30 cellular contexts compared by ENCODE assay signal in the genomic region with DNA sequence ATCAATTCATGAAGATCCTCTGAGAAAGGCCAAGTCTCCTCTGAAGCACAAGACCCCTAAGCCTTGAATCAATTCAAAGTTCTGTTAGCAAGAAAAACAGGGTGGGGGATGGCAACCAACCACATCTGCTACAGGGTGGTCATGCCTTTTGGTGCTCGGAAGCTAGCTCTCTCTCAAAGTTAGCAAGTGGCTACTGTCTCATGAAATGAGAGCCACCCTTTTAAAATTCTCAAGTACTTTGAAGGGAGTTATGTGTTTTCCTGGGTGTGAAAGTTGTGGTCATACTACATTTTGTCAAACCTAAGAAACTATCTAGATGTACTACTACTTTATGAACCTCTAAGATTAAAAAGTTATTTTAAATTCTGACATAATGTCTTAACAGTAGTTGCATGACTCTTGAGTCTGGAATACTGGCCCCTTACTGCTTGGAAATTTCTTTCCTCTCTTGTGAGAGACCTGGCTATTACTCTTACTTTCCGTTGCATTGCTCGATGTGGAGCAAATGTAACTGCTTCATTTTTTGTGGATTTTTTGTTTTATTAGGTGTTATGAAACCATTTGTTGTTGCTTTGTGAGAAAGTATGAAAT.
"Had no signal": no experiment of that assay in that cellular context is flagged by ENCODE, and none has a peak within 500 bp of the region (broad histone marks: within the 10 kb centered on the region; RNA-seq: fewer than 3 reads in every experiment).

No MANE protein-coding gene starts in this region.

- H3K27ac ChIP-seq: brain microvascular endothelial cell, Peyer's patch had no signal

- H3K27me3 Mint-ChIP-seq: activated CD4-positive, alpha-beta T cell treated with anti-CD3 and anti-CD28 coated beads, Interleukin-2, amount 10 ng/mL, durations not matched to agents 24 days and 14 days; activated CD8-positive, alpha-beta T cell treated with anti-CD3 and anti-CD28 coated beads for 36 hours; activated naive CD8-positive, alpha-beta T cell treated with anti-CD3 and anti-CD28 coated beads for 36 hours; activated T-helper 17 cell treated with anti-CD3 and anti-CD28 coated beads, Interleukin-2, amount 50 U/mL, for 72 hours had no signal

- H3K4me3 Mint-ChIP-seq: activated CD4-positive, alpha-beta T cell treated with anti-CD3 and anti-CD28 coated beads, Interleukin-2, amount 10 ng/mL, durations not matched to agents 24 days and 14 days; activated CD8-positive, alpha-beta T cell treated with anti-CD3 and anti-CD28 coated beads for 36 hours; activated naive CD8-positive, alpha-beta T cell treated with anti-CD3 and anti-CD28 coated beads for 36 hours; activated T-cell treated with anti-CD3 and anti-CD28 coated beads, Interleukin-2, amount 50 U/mL, for 72 hours; activated T-helper 17 cell treated with anti-CD3 and anti-CD28 coated beads, Interleukin-2, amount 50 U/mL, for 72 hours; T-helper 1 cell treated with Interleukin-12 subunit alpha and Interleukin-12 subunit beta and Interleukin-4 antibody, amounts not matched to agents 30 μg/mL and 1 μg/mL, for 36 hours; T-helper 2 cell treated with Interferon-gamma antibody and Interleukin-4, amounts not matched to agents 5 μg/mL and 100 μg/mL, for 36 hours had no signal

- H3K9me2 ChIP-seq: SK-N-SH had no signal

- H3K27me3 ChIP-seq: brain microvascular endothelial cell, Peyer's patch, SJSA1 had no signal

- DNase-seq: activated CD4-positive, alpha-beta T cell treated with anti-CD3 and anti-CD28 coated beads, Interleukin-2, amount 10 ng/mL, durations not matched to agents 24 days and 14 days; activated CD4-positive, alpha-beta T cell treated with anti-CD3 and anti-CD28 coated beads, Interleukin-2, amount 50 U/mL, for 4 hours; activated CD8-positive, alpha-beta T cell treated with anti-CD3 and anti-CD28 coated beads for 36 hours; activated effector memory CD4-positive, alpha-beta T cell treated with anti-CD3 and anti-CD28 coated beads, Interleukin-2, amount 50 U/mL, for 16 hours; activated naive CD4-positive, alpha-beta T cell; activated naive CD4-positive, alpha-beta T cell treated with anti-CD3 and anti-CD28 coated beads, Interleukin-2, amount 50 U/mL, for 16 hours; activated naive CD8-positive, alpha-beta T cell treated with anti-CD3 and anti-CD28 coated beads for 36 hours; activated T-cell treated with anti-CD3 and anti-CD28 coated beads, Interleukin-2, amount 50 U/mL, for 1 hour; activated T-cell treated with anti-CD3 and anti-CD28 coated beads, Interleukin-2, amount 50 U/mL, for 72 hours; amniotic stem cell; aorta; brain microvascular endothelial cell; NCI-H1105; NCI-H1417 treated with DMSO at 0.1 percent for 48 hours; NCI-H1694; NCI-H1930; NCI-H2081 treated with DMSO at 0.1 percent for 48 hours; NCI-H226; NCI-H446 treated with DMSO at 0.1 percent for 48 hours; NCI-H524; Peyer's patch; RPMI8226; SHP77 treated with DMSO at 0.1 percent for 48 hours; SK-N-SH had no signal

- H3K9me3 ChIP-seq: Peyer's patch, SJSA1, SK-N-SH had no signal

- H3K4me2 ChIP-seq: SK-N-SH had no signal

- H3K4me3 ChIP-seq: K562, Peyer's patch, SJSA1 had no signal

- H3K9ac ChIP-seq: SK-N-SH had no signal

- ATAC-seq: activated CD8-positive, alpha-beta T cell treated with anti-CD3 and anti-CD28 coated beads for 36 hours; activated T-cell treated with anti-CD3 and anti-CD28 coated beads, Interleukin-2, amount 50 U/mL, for 72 hours; activated T-helper 17 cell treated with anti-CD3 and anti-CD28 coated beads, Interleukin-2, amount 50 U/mL, for 72 hours had no signal

- H3K4me1 ChIP-seq: Peyer's patch had no signal

- H3K36me3 ChIP-seq: brain microvascular endothelial cell, Peyer's patch, SJSA1 had no signal

- H3K4me1 Mint-ChIP-seq: activated CD4-positive, alpha-beta T cell treated with anti-CD3 and anti-CD28 coated beads, Interleukin-2, amount 10 ng/mL, durations not matched to agents 24 days and 14 days; activated T-helper 17 cell treated with anti-CD3 and anti-CD28 coated beads, Interleukin-2, amount 50 U/mL, for 72 hours had no signal

- FAIRE-seq: TTC549 had no signal

- H3K27ac Mint-ChIP-seq: activated CD4-positive, alpha-beta T cell treated with anti-CD3 and anti-CD28 coated beads, Interleukin-2, amount 10 ng/mL, durations not matched to agents 24 days and 14 days; activated CD8-positive, alpha-beta T cell treated with anti-CD3 and anti-CD28 coated beads for 36 hours; activated naive CD8-positive, alpha-beta T cell treated with anti-CD3 and anti-CD28 coated beads for 36 hours; activated T-cell treated with anti-CD3 and anti-CD28 coated beads, Interleukin-2, amount 50 U/mL, for 72 hours; activated T-helper 17 cell treated with anti-CD3 and anti-CD28 coated beads, Interleukin-2, amount 50 U/mL, for 72 hours; T-helper 1 cell treated with Interleukin-12 subunit alpha and Interleukin-12 subunit beta and Interleukin-4 antibody, amounts not matched to agents 30 μg/mL and 1 μg/mL, for 36 hours; T-helper 2 cell treated with Interferon-gamma antibody and Interleukin-4, amounts not matched to agents 5 μg/mL and 100 μg/mL, for 36 hours had no signal
